29 cellular contexts compared by ENCODE assay signal in genomic region chr5:16385516-16386090, GRCh38.
"Had no signal": no experiment of that assay in that cellular context is flagged by ENCODE, and none has a peak within 500 bp of the region (broad histone marks: within the 10 kb centered on the region; RNA-seq: fewer than 3 reads in every experiment).

No MANE protein-coding gene starts in this region.

- DNase-seq: Kasumi-1; KG1; MM.1S; MV-4-11; NCI-H1092; NCI-H1105; NCI-H1417 treated with DMSO at 0.1 percent for 48 hours; NCI-H1436 treated with DMSO at 0.1 percent for 48 hours; NCI-H1694 treated with DMSO at 0.1 percent for 48 hours; NCI-H187 treated with DMSO at 0.1 percent for 48 hours; NCI-H2029; NCI-H2171 treated with DMSO at 0.1 percent for 48 hours; NCI-H2227 treated with DMSO at 0.1 percent for 48 hours; NCI-H446; NCI-H510A treated with DMSO at 0.1 percent for 48 hours; NCI-H524 treated with DMSO at 0.1 percent for 48 hours; NCI-H526 treated with DMSO at 0.1 percent for 48 hours; NCI-H774; NK-92 treated with Interleukin-12 subunit alpha and Interleukin-12 subunit beta, amount 100 ng/mL, for 24 hours; OCI-M1; PC-3; Peyer's patch; Right ventricle myocardium superior; RPMI8226; SHP77 treated with DMSO at 0.1 percent for 48 hours; SK-N-SH; SW 1271; T-helper 1 cell had no signal

- H3K4me3 ChIP-seq: Peyer's patch, SJSA1 had no signal

- ATAC-seq: PC-3 had no signal

- H3K27ac ChIP-seq: Peyer's patch, SJSA1 had no signal
